20 cellular contexts compared by ENCODE assay signal in the genomic region with DNA sequence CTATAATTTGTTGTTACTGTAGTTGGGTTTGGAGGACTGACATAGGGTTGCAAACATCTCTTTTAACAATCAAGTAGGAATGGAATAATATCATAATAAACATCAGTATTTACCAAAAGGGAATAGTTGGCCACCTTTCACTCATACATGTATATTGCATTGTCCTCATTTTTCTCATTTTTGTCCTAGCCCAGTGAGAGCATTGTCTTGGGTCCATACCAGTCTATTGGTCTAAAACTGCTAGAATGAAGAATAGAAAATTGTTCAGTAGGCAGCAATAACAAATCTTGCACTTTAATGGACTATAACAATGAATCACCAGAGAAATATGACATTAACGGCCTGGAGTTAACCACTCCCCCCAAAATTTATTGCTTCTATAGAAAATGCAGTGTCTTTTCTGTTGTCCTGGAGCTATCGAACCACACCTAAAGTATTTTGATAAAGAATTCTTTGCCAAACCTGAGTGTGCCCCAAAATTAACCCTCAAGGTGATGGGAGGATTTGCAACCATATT.
"Had no signal": no experiment of that assay in that cellular context is flagged by ENCODE, and none has a peak within 500 bp of the region (broad histone marks: within the 10 kb centered on the region; RNA-seq: fewer than 3 reads in every experiment).

No MANE protein-coding gene starts in this region.

- H3K27me3 ChIP-seq: gastrocnemius medialis, transverse colon had no signal

- H3K36me3 Mint-ChIP-seq: activated naive CD8-positive, alpha-beta T cell; brain; natural killer cell had no signal

- ATAC-seq: activated CD8-positive, alpha-beta T cell treated with anti-CD3 and anti-CD28 coated beads for 36 hours; gastrocnemius medialis; natural killer cell; WTC11 had no signal

- H3K4me3 ChIP-seq: gastrocnemius medialis, left ventricle myocardium inferior, transverse colon had no signal

- H3K36me3 ChIP-seq: gastrocnemius medialis, left ventricle myocardium inferior, neutrophil, transverse colon had no signal

- H3K27ac Mint-ChIP-seq: activated CD8-positive, alpha-beta T cell treated with anti-CD3 and anti-CD28 coated beads for 36 hours; activated naive CD8-positive, alpha-beta T cell; activated T-cell treated with anti-CD3 and anti-CD28 coated beads, Interleukin-2, amount 50 U/mL, for 72 hours; brain; natural killer cell; WTC11 had no signal

- H3K4me1 Mint-ChIP-seq: brain had no signal

- H3K27ac ChIP-seq: gastrocnemius medialis, left ventricle myocardium inferior, neutrophil, transverse colon had no signal

- H3K4me1 ChIP-seq: gastrocnemius medialis, left ventricle myocardium inferior, transverse colon had no signal

- H3K27me3 Mint-ChIP-seq: activated naive CD8-positive, alpha-beta T cell had no signal

- H3K9me3 ChIP-seq: gastrocnemius medialis, left ventricle myocardium inferior, neutrophil, transverse colon had no signal

- DNase-seq: activated CD4-positive, alpha-beta T cell treated with anti-CD3 and anti-CD28 coated beads for 4 hours; activated CD8-positive, alpha-beta T cell treated with anti-CD3 and anti-CD28 coated beads for 36 hours; activated gamma-delta T cell treated with Interleukin-2 at 50 U/mL for 16 hours; activated T-cell treated with anti-CD3 and anti-CD28 coated beads, Interleukin-2, amount 50 U/mL, for 72 hours; amygdala; cortex of kidney; effector CD8-positive, alpha-beta T cell; gastrocnemius medialis; islet precursor cell; left ventricle myocardium inferior; mesenchymal stem cell; natural killer cell; stimulated activated CD4-positive, alpha-beta T cell treated with anti-CD3 and anti-CD28 coated beads, Interleukin-4, amount 100 ng/mL, for 24 hours; stimulated activated naive CD4-positive, alpha-beta T cell; T-helper 2 cell; transverse colon had no signal

- H3K4me3 Mint-ChIP-seq: activated CD8-positive, alpha-beta T cell treated with anti-CD3 and anti-CD28 coated beads for 36 hours; activated naive CD8-positive, alpha-beta T cell; activated T-cell treated with anti-CD3 and anti-CD28 coated beads, Interleukin-2, amount 50 U/mL, for 72 hours; brain; natural killer cell had no signal

- H3K9me3 Mint-ChIP-seq: activated CD8-positive, alpha-beta T cell treated with anti-CD3 and anti-CD28 coated beads for 36 hours; natural killer cell had no signal
